In genomic region chr11:64762277-64762915, GRCh38 we compare ENCODE assay signal across 8 cellular contexts. TPM values are rescaled to one million over a fixed set of nuclear protein-coding genes. Genes with fewer than 3 reads are reported as not detected.
DNase-seq lines count a peak whose midpoint lies in the region; ATAC-seq and TF ChIP-seq lines count a peak whose summit lies in the region.

No MANE protein-coding gene starts in this region.

- no peak overlapping the region for H2AFZ ChIP-seq in MM.1S (ENCODE audit: low read length)

- H3K36me3 Mint-ChIP-seq in activated CD4-positive, alpha-beta T cell treated with anti-CD3 and anti-CD28 coated beads, Interleukin-2, amount 10 ng/mL, durations not matched to agents 24 days and 14 days (ENCODE audit: low read depth): peaks cover 53% of the 10 kb centered on the region

- peaks cover 9% of the 10 kb centered on the region for H3K79me2 ChIP-seq in MM.1S (ENCODE audit: low read length)

- DNase-seq in activated CD4-positive, alpha-beta T cell treated with anti-CD3 and anti-CD28 coated beads, Interleukin-2, amount 10 ng/mL, durations not matched to agents 24 days and 14 days: no peak
- DNase-seq in activated CD4-positive, alpha-beta T cell treated with anti-CD3 and anti-CD28 coated beads, Interleukin-2, amount 50 U/mL, for 1 hour: no peak
- DNase-seq in substantia nigra (lab: John Stamatoyannopoulos, UW) (peak in 16 of 49 donors; percentile 13 to 49 (median 29)), MM.1S (no peak), NOMO-1 treated with DMSO at 0.1 percent for 48 hours (lab: John Stamatoyannopoulos, UW; ENCODE audit: unreplicated experiment) (no peak)

- H3K9me3 ChIP-seq in iPS-18c (ENCODE audit: control insufficient read depth, insufficient read depth, low read length): no peaks in the 10 kb centered on the region
- H3K9me3 ChIP-seq in MM.1S (replicated peaks; ENCODE audit: insufficient read depth, low read length): no peaks in the 10 kb centered on the region

- H3K27me3 Mint-ChIP-seq in activated CD4-positive, alpha-beta T cell treated with anti-CD3 and anti-CD28 coated beads, Interleukin-2, amount 10 ng/mL, durations not matched to agents 24 days and 14 days: no peaks in the 10 kb centered on the region

- peaks cover 13% of the 10 kb centered on the region; the same call in 1 of the 2 replicates for H3K36me3 ChIP-seq in MM.1S (replicated peaks; ENCODE audit: insufficient read depth, low read length)

- H3K27ac Mint-ChIP-seq in activated CD4-positive, alpha-beta T cell treated with anti-CD3 and anti-CD28 coated beads, Interleukin-2, amount 10 ng/mL, durations not matched to agents 24 days and 14 days: peak overlapping the region; percentile 74

- H3K4me3 ChIP-seq in iPS-18c (ENCODE audit: insufficient read depth, low read depth, low read length) (peak overlapping the region; percentile 22; the same call in 1 of the 2 replicates), MM.1S (ENCODE audit: low read length) (no peak overlapping the region)

- H3K27me3 ChIP-seq in MM.1S (replicated peaks; ENCODE audit: insufficient read depth, low read length): no peaks in the 10 kb centered on the region

- H3K9me3 Mint-ChIP-seq in activated CD4-positive, alpha-beta T cell treated with anti-CD3 and anti-CD28 coated beads, Interleukin-2, amount 10 ng/mL, durations not matched to agents 24 days and 14 days: no peaks in the 10 kb centered on the region

- peaks cover 35% of the 10 kb centered on the region for H3F3A ChIP-seq in MM.1S (ENCODE audit: insufficient read depth, low read length)

- no peaks in the 10 kb centered on the region for H3K9me2 ChIP-seq in MM.1S (replicated peaks; ENCODE audit: insufficient read depth, low read length)

- H4K20me1 ChIP-seq in MM.1S (ENCODE audit: insufficient read depth, low read length): peaks cover 12% of the 10 kb centered on the region

- intact Hi-C loops in activated CD4-positive, alpha-beta T cell treated with anti-CD3 and anti-CD28 coated beads, Interleukin-2, amount 10 ng/mL, durations not matched to agents 24 days and 14 days (cut with micrococcal nuclease): no loop called here

- no peak for ATAC-seq in GM19463 (IDR thresholded peaks at IDR 0.05; ENCODE audit: unreplicated experiment)

- H3K4me3 Mint-ChIP-seq in activated CD4-positive, alpha-beta T cell treated with anti-CD3 and anti-CD28 coated beads, Interleukin-2, amount 10 ng/mL, durations not matched to agents 24 days and 14 days: peak overlapping the region; percentile 72

- no peaks in the 10 kb centered on the region for H3K4me1 ChIP-seq in MM.1S (ENCODE audit: low read length)

- TF ChIP-seq CTCF in VCaP (conservative IDR thresholded peaks at IDR 0.05): no peak
- no peak for TF ChIP-seq CTCF in MM.1S (IDR thresholded peaks at IDR 0.05; ENCODE audit: low read length)

- H3K4me1 Mint-ChIP-seq in activated CD4-positive, alpha-beta T cell treated with anti-CD3 and anti-CD28 coated beads, Interleukin-2, amount 10 ng/mL, durations not matched to agents 24 days and 14 days: peaks cover 64% of the 10 kb centered on the region

- H3K27ac ChIP-seq in VCaP (peak overlapping the region; percentile 36), substantia nigra (ENCODE audit: low read depth, low read length, poor library complexity, severe bottlenecking) (peak overlapping the region; percentile 63), MM.1S (ENCODE audit: low read length) (no peak overlapping the region)

- H3K4me2 ChIP-seq in MM.1S (ENCODE audit: low read depth, low read length): no peak overlapping the region

- H3K9ac ChIP-seq in MM.1S (ENCODE audit: low read length): no peak overlapping the region

RNA-seq across cellular contexts. Expression of gene PYGM, which starts 2.6 kb away (rescaled TPM):
- 2.4 and 3.1 TPM in 2 replicates for total RNA-seq in activated CD4-positive, alpha-beta T cell treated with anti-CD3 and anti-CD28 coated beads, Interleukin-2, amount 10 ng/mL, durations not matched to agents 24 days and 14 days

RNA-seq across cellular contexts. Expression of gene SF1, which starts 15.9 kb away (rescaled TPM):
- 522 and 525 TPM in 2 replicates for total RNA-seq in activated CD4-positive, alpha-beta T cell treated with anti-CD3 and anti-CD28 coated beads, Interleukin-2, amount 10 ng/mL, durations not matched to agents 24 days and 14 days

RNA-seq across cellular contexts. Expression of gene RASGRP2, which starts 18.5 kb away (rescaled TPM):
- total RNA-seq in activated CD4-positive, alpha-beta T cell treated with anti-CD3 and anti-CD28 coated beads, Interleukin-2, amount 10 ng/mL, durations not matched to agents 24 days and 14 days: 13.4 and 14.5 TPM in 2 replicates

RNA-seq across cellular contexts. Expression of gene NRXN2, which starts 39.4 kb away (rescaled TPM):
- 0.61 TPM in 1 of 2 replicates, not detected in the other for total RNA-seq in activated CD4-positive, alpha-beta T cell treated with anti-CD3 and anti-CD28 coated beads, Interleukin-2, amount 10 ng/mL, durations not matched to agents 24 days and 14 days

RNA-seq across cellular contexts. Expression of gene MAP4K2, which starts 40.6 kb away (rescaled TPM):
- 63.5 and 67.3 TPM in 2 replicates for total RNA-seq in activated CD4-positive, alpha-beta T cell treated with anti-CD3 and anti-CD28 coated beads, Interleukin-2, amount 10 ng/mL, durations not matched to agents 24 days and 14 days
